In the genomic region with DNA sequence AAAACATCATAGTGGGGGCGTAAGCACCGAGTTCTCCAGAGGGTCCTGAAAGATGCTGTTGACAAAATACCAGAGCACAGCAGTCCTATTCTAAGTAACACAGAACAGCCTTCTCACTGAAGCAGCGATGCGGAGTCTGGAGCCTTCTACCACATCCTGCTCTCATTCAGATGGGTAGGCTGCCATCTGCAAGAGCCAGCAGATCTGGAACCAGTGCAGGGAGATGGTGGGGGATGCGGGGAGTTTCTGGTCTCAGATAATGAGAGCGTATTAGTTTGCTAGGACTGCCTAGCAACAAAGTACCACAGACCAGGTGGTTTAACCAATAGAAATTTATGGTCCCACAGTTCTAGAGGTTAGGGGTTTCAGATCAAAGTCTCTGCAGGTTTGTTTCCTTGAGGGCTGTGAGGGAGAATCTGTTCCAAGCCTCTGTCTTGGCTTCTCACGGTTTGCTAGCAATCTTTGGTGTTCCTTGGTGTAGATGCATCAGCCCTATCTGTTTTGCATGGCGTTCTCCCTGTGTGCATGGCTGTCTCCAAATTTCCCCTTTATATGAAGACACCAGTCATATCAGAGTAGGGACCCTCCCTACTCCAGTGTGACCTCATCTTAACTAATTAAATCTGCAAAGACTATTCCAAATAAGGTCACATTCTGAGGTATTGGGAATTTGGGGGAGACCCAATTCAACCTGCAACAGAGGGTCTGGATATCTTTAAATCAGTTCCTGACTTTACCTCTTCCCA, we compare ENCODE assay signal across 11 cellular contexts. TPM values are rescaled to one million over a fixed set of nuclear protein-coding genes. Genes with fewer than 3 reads are reported as not detected.
DNase-seq lines count a peak whose midpoint lies in the region; ATAC-seq and TF ChIP-seq lines count a peak whose summit lies in the region.
"Had no signal": no experiment of that assay in that cellular context is flagged by ENCODE, and none has a peak within 500 bp of the region (broad histone marks: within the 10 kb centered on the region; RNA-seq: fewer than 3 reads in every experiment).

No MANE protein-coding gene starts in this region.

- no peak overlapping the region for H4K8ac ChIP-seq in trophoblast cell (ENCODE audit: low read depth, low read length)

- H3K36me3 ChIP-seq in prostate gland (no peaks in the 10 kb centered on the region), trophoblast cell (ENCODE audit: control insufficient read depth in 1 of 2, insufficient read depth in 2 of 2, low read length in 2 of 2) (no peaks in the 10 kb centered on the region)

- no peak overlapping the region for H3K4me3 Mint-ChIP-seq in stimulated activated effector memory CD8-positive, alpha-beta T cell treated with anti-CD3 and anti-CD28 coated beads, Interleukin-12 subunit alpha, Interleukin-12 subunit beta, amount 100 ng/mL, for 72 hours
- H3K4me3 Mint-ChIP-seq: dendritic cell treated with granulocyte-macrophage colony-stimulating factor and Interleukin-4, amounts not matched to agents 40 ng/mL and 50 ng/mL, for 4 days had no signal

- no peak overlapping the region for H3K9ac ChIP-seq in trophoblast cell (ENCODE audit: low read length)

- no peak overlapping the region for H4K12ac ChIP-seq in trophoblast cell (ENCODE audit: low read depth, low read length)

- intact Hi-C loops in prostate gland (cut with DNase I) (loop anchor here (10.0 kb wide), 1 partner anchor 383 kb away; no protein-coding TSS in a partner anchor), right cardiac atrium (cut with DNase I) (loop anchor here in 1 of 4 donors (10.0 kb wide), 1 partner anchor 503 kb away; no protein-coding TSS in a partner anchor)

- ATAC-seq in GM19023 (IDR thresholded peaks at IDR 0.05; ENCODE audit: unreplicated experiment), result peak; percentile 74
- peak; percentile 95 for ATAC-seq in GM21717 (IDR thresholded peaks at IDR 0.05; ENCODE audit: unreplicated experiment)
- ATAC-seq in HG03280 (IDR thresholded peaks at IDR 0.05; ENCODE audit: unreplicated experiment), result peak; percentile 76
- peak; percentile 29 for ATAC-seq in stimulated activated effector memory CD8-positive, alpha-beta T cell treated with anti-CD3 and anti-CD28 coated beads, Interleukin-12 subunit alpha, Interleukin-12 subunit beta, amount 100 ng/mL, for 72 hours
- no peak for ATAC-seq in right cardiac atrium
- ATAC-seq: HCT116, sciatic nerve had no signal

- H3K23ac ChIP-seq in trophoblast cell (ENCODE audit: low read length), result no peak overlapping the region

- no peak overlapping the region for H2BK5ac ChIP-seq in trophoblast cell (ENCODE audit: low read depth, low read length, poor library complexity)

- no peak for TF ChIP-seq CTCF in prostate gland (IDR thresholded peaks at IDR 0.05)

- H3K27me3 ChIP-seq in prostate gland (replicated peaks; ENCODE audit: insufficient read depth), result peaks cover 2% of the 10 kb centered on the region
- H3K27me3 ChIP-seq in trophoblast cell (ENCODE audit: insufficient read depth, low read length), result no peaks in the 10 kb centered on the region
- H3K27me3 ChIP-seq in right cardiac atrium (ENCODE audit: control insufficient read depth, insufficient read depth), result no peaks in the 10 kb centered on the region

- no peak overlapping the region for H2BK12ac ChIP-seq in trophoblast cell (ENCODE audit: low read length)

- H3K36me3 Mint-ChIP-seq in stimulated activated effector memory CD8-positive, alpha-beta T cell treated with anti-CD3 and anti-CD28 coated beads, Interleukin-12 subunit alpha, Interleukin-12 subunit beta, amount 100 ng/mL, for 72 hours, result no peaks in the 10 kb centered on the region

- no peak overlapping the region for H3K14ac ChIP-seq in trophoblast cell (ENCODE audit: low read length)

- H2AK5ac ChIP-seq in trophoblast cell (ENCODE audit: low read length), result no peak overlapping the region

- no peak overlapping the region for H4K91ac ChIP-seq in trophoblast cell (ENCODE audit: low read depth, low read length)

- H3K4me3 ChIP-seq in prostate gland, result no peak overlapping the region
- H3K4me3 ChIP-seq in trophoblast cell (ENCODE audit: low read depth, low read length), result no peak overlapping the region
- no peak overlapping the region for H3K4me3 ChIP-seq in right cardiac atrium (ENCODE audit: low read length)

- H3K9me3 Mint-ChIP-seq in stimulated activated effector memory CD8-positive, alpha-beta T cell treated with anti-CD3 and anti-CD28 coated beads, Interleukin-12 subunit alpha, Interleukin-12 subunit beta, amount 100 ng/mL, for 72 hours, result no peaks in the 10 kb centered on the region
- H3K9me3 Mint-ChIP-seq: dendritic cell treated with granulocyte-macrophage colony-stimulating factor and Interleukin-4, amounts not matched to agents 40 ng/mL and 50 ng/mL, for 4 days had no signal

- no peaks in the 10 kb centered on the region for H3K79me1 ChIP-seq in trophoblast cell (ENCODE audit: low read length)

- no peak overlapping the region for H3K4me2 ChIP-seq in trophoblast cell (ENCODE audit: low read length)

- no peak overlapping the region for H3K27ac Mint-ChIP-seq in stimulated activated effector memory CD8-positive, alpha-beta T cell treated with anti-CD3 and anti-CD28 coated beads, Interleukin-12 subunit alpha, Interleukin-12 subunit beta, amount 100 ng/mL, for 72 hours
- H3K27ac Mint-ChIP-seq: dendritic cell treated with granulocyte-macrophage colony-stimulating factor and Interleukin-4, amounts not matched to agents 40 ng/mL and 50 ng/mL, for 4 days had no signal

- no peak overlapping the region for H3K4ac ChIP-seq in trophoblast cell (ENCODE audit: low read depth, low read length)

- no peaks in the 10 kb centered on the region for H3K79me2 ChIP-seq in trophoblast cell (ENCODE audit: control insufficient read depth, insufficient read depth, low read length, poor library complexity)

- H3K4me1 Mint-ChIP-seq in stimulated activated effector memory CD8-positive, alpha-beta T cell treated with anti-CD3 and anti-CD28 coated beads, Interleukin-12 subunit alpha, Interleukin-12 subunit beta, amount 100 ng/mL, for 72 hours, result peaks cover 8% of the 10 kb centered on the region

- H3K27ac ChIP-seq in prostate gland, result no peak overlapping the region
- H3K27ac ChIP-seq in trophoblast cell (ENCODE audit: low read depth, low read length), result no peak overlapping the region
- no peak overlapping the region for H3K27ac ChIP-seq in right cardiac atrium (ENCODE audit: low read length)

- WGBS in prostate gland, result 89% methylated on average over 8 of the region's 8 CpGs
- WGBS in trophoblast cell (ENCODE audit: extremely low coverage, insufficient coverage, insufficient read length), result no CpG with 5 or more reads among the region's 8 CpGs
- WGBS in right cardiac atrium, result 91% methylated on average over 8 of the region's 8 CpGs

- no peaks in the 10 kb centered on the region for H3K4me1 ChIP-seq in prostate gland (replicated peaks)
- peaks cover 0 to 3% of the 10 kb centered on the region in 2 experiments for H3K4me1 ChIP-seq in trophoblast cell (ENCODE audit: control insufficient read depth in 1 of 2, insufficient read depth in 2 of 2, low read length in 2 of 2)
- peaks cover 2% of the 10 kb centered on the region for H3K4me1 ChIP-seq in right cardiac atrium (ENCODE audit: control insufficient read depth, insufficient read depth, low read length)

- DNase-seq in stimulated activated effector memory CD8-positive, alpha-beta T cell treated with anti-CD3 and anti-CD28 coated beads, Interleukin-12 subunit alpha, Interleukin-12 subunit beta, amount 100 ng/mL, for 72 hours (ENCODE audit: low spot score in 2 of 2), result peak in 1 of 2 donors; percentile 41
- DNase-seq in prostate gland (ENCODE audit: low spot score), result no peak
- DNase-seq in trophoblast cell, result no peak
- DNase-seq in right cardiac atrium, result no peak
- DNase-seq: midbrain had no signal

- H2AFZ ChIP-seq in trophoblast cell (ENCODE audit: insufficient read depth, low read length, poor library complexity), result no peak overlapping the region

- no peak overlapping the region for H2BK120ac ChIP-seq in trophoblast cell (ENCODE audit: insufficient read depth, low read length, poor library complexity)

- H3K18ac ChIP-seq in trophoblast cell (ENCODE audit: low read length), result no peak overlapping the region

- H3K9me3 ChIP-seq in prostate gland, result no peaks in the 10 kb centered on the region
- H3K9me3 ChIP-seq in trophoblast cell (ENCODE audit: insufficient read depth, low read depth, low read length), result peaks cover 3% of the 10 kb centered on the region
- no peaks in the 10 kb centered on the region for H3K9me3 ChIP-seq in right cardiac atrium (ENCODE audit: control insufficient read depth, low read length)

- TF ChIP-seq POLR2A in prostate gland (IDR thresholded peaks at IDR 0.05), result no peak

RNA-seq across cellular contexts. Expression of a gene that starts 52.0 kb away (rescaled TPM):
- total RNA-seq in prostate gland (1 to 10 TPM in 1 of 2 donors, not detected in 1; 6.4 TPM), right cardiac atrium (1 to 10 TPM in 1 of 4 donors, under 1 TPM in 3; 0.40 to 1.1 (median 0.70) TPM)
- 3.9 and 4.2 TPM in 2 replicates for polyA plus RNA-seq in trophoblast cell (2013)
- polyA plus RNA-seq in right cardiac atrium, result 0.36 TPM

Comparison
In these comparisons a context has a peak if more than half of its experiments do, and no peak if none do; other contexts are left out.
1. ATAC-seq: peak in GM19023 (single experiment), GM21717 (single experiment), HG03280 (single experiment) and stimulated activated effector memory CD8-positive, alpha-beta T cell treated with anti-CD3 and anti-CD28 coated beads, Interleukin-12 subunit alpha, Interleukin-12 subunit beta, amount 100 ng/mL, for 72 hours (single experiment); none in right cardiac atrium (0 of 2).